Comparison of ENCODE assay signal across 17 cellular contexts in genomic region chr17:47986520-47986919, GRCh38. TPM values are rescaled to one million over a fixed set of nuclear protein-coding genes. Genes with fewer than 3 reads are reported as not detected.
DNase-seq lines count a peak whose midpoint lies in the region; ATAC-seq and TF ChIP-seq lines count a peak whose summit lies in the region.
"Had no signal": no experiment of that assay in that cellular context is flagged by ENCODE, and none has a peak within 500 bp of the region (broad histone marks: within the 10 kb centered on the region; RNA-seq: fewer than 3 reads in every experiment).

No MANE protein-coding gene starts in this region.

- no peaks in the 10 kb centered on the region for H3K79me1 ChIP-seq in mesenchymal stem cell (replicated peaks; ENCODE audit: low read length, poor library complexity, severe bottlenecking)

- no peak overlapping the region for H2BK120ac ChIP-seq in mesenchymal stem cell (ENCODE audit: low read depth, low read length)

- peak overlapping the region; percentile 58 for H2AK5ac ChIP-seq in mesenchymal stem cell (ENCODE audit: low read length, severe bottlenecking)

- peak overlapping the region; percentile 91 for H3K27ac ChIP-seq in C4-2B
- 0 out of 2 replicates have a peak overlapping the region, but pooled peaks have one; percentile 35 for H3K27ac ChIP-seq in Panc1 (ENCODE audit: low read length)
- no peak overlapping the region for H3K27ac ChIP-seq in mesenchymal stem cell (ENCODE audit: low read length, poor library complexity, severe bottlenecking)
- peak overlapping the region; percentile 78 for H3K27ac ChIP-seq in parathyroid adenoma
- H3K27ac ChIP-seq: BLaER1 treated with 17β-estradiol and CSF1 and Interleukin-3, amounts not matched to agents 10 nM and 100 nM; KMS-11 had no signal

- CTCF ChIA-PET in Panc1 (lab: Charles Lee) = interaction anchor here (1.1 kb wide), 1 partner anchor 32 kb away, joined by 4 read pairs; no protein-coding TSS in a partner anchor

- H3K23ac ChIP-seq in mesenchymal stem cell (ENCODE audit: low read length in 2 of 2) = peak overlapping the region in 1 of 2 experiments; percentile 19

- H4K8ac ChIP-seq in mesenchymal stem cell (ENCODE audit: low read length) = no peak overlapping the region

- intact Hi-C loops in Panc1 (cut with micrococcal nuclease; ENCODE audit: unreplicated experiment) = no loop called here
- intact Hi-C loops in lower leg skin (cut with DNase I; ENCODE audit: low total_unique reads) = no loop called here

- DNase-seq in Panc1 (ENCODE audit: low read depth, low spot score) = no peak
- no peak for DNase-seq in mesenchymal stem cell
- no peak for DNase-seq in dedifferentiated amniotic fluid mesenchymal stem cell (ENCODE audit: extremely low spot score)
- DNase-seq in lower leg skin (ENCODE audit: low spot score in 2 of 2) = no peak
- DNase-seq: HFFc6, MV-4-11, NCI-H187, NCI-H2107, NCI-H510A treated with DMSO at 0.1 percent for 48 hours had no signal

- H2BK12ac ChIP-seq in mesenchymal stem cell (ENCODE audit: low read length in 2 of 2) = no peak overlapping the region

- no peak overlapping the region for H3K9ac ChIP-seq in mesenchymal stem cell (ENCODE audit: low read length)
- no peak overlapping the region for H3K9ac ChIP-seq in parathyroid adenoma
- H3K9ac ChIP-seq: KMS-11 had no signal

- no peak for TF ChIP-seq POLR2A in lower leg skin (IDR thresholded peaks at IDR 0.05)

- WGBS in mesenchymal stem cell = 92% methylated on average over 3 of the region's 5 CpGs
- WGBS in lower leg skin, 2 donors = 67 to 84% methylated on average over 5 of the region's 5 CpGs

- BruUV-seq in Panc1 (replicated peaks; lab: Mats Ljungman, UMichigan) = no TSS peak

- no peaks in the 10 kb centered on the region for H3K9me3 ChIP-seq in Panc1 (ENCODE audit: control insufficient read depth, insufficient read depth, low read depth, low read length)
- no peaks in the 10 kb centered on the region for H3K9me3 ChIP-seq in mesenchymal stem cell (ENCODE audit: control insufficient read depth, low read length)
- H3K9me3 ChIP-seq in parathyroid adenoma (ENCODE audit: control insufficient read depth, low read length) = no peaks in the 10 kb centered on the region
- H3K9me3 ChIP-seq: BLaER1 treated with 17β-estradiol and CSF1 and Interleukin-3, amounts not matched to agents 10 nM and 100 nM had no signal

- no peak overlapping the region for H3K18ac ChIP-seq in mesenchymal stem cell (ENCODE audit: low read depth in 1 of 2, low read length in 2 of 2)

- POLR2A ChIA-PET in Panc1 (lab: Charles Lee) = no interaction called here

- no peak overlapping the region for H3K14ac ChIP-seq in mesenchymal stem cell (ENCODE audit: low read length in 2 of 2)

- H3K4ac ChIP-seq in mesenchymal stem cell (ENCODE audit: low read depth in 1 of 2, low read length in 2 of 2) = no peak overlapping the region

- H3K36me3 ChIP-seq in Panc1 (ENCODE audit: control insufficient read depth, insufficient read depth, low read length) = no peaks in the 10 kb centered on the region; the same call in 1 of the 2 replicates
- H3K36me3 ChIP-seq in mesenchymal stem cell (ENCODE audit: control insufficient read depth in 1 of 2, insufficient read depth in 2 of 2, low read depth in 1 of 2, low read length in 2 of 2) = peaks cover 20 to 25% of the 10 kb centered on the region in 2 experiments
- no peaks in the 10 kb centered on the region for H3K36me3 ChIP-seq in parathyroid adenoma (ENCODE audit: control insufficient read depth, insufficient read depth, low read length)

- H3K4me3 ChIP-seq in Panc1 (ENCODE audit: low read depth in 2 of 2, low read length in 2 of 2) (no peak overlapping the region), mesenchymal stem cell (ENCODE audit: insufficient read depth in 1 of 2, low read depth in 1 of 2, low read length in 2 of 2) (no peak overlapping the region), parathyroid adenoma (ENCODE audit: low read depth, low read length) (no peak overlapping the region), lower leg skin (ENCODE audit: low read depth, poor library complexity, severe bottlenecking) (no peak overlapping the region)
- H3K4me3 ChIP-seq: BLaER1 treated with 17β-estradiol and CSF1 and Interleukin-3, amounts not matched to agents 10 nM and 100 nM had no signal

- H3K4me1 ChIP-seq in Panc1 (ENCODE audit: control insufficient read depth, insufficient read depth, low read length) = peaks cover 12% of the 10 kb centered on the region
- H3K4me1 ChIP-seq in mesenchymal stem cell (ENCODE audit: control insufficient read depth, insufficient read depth, low read depth, low read length) = peaks cover 18% of the 10 kb centered on the region
- peaks cover 21% of the 10 kb centered on the region for H3K4me1 ChIP-seq in parathyroid adenoma

- H2BK5ac ChIP-seq in mesenchymal stem cell (ENCODE audit: low read depth, low read length, poor library complexity, severe bottlenecking) = no peak overlapping the region

- H3K4me2 ChIP-seq in mesenchymal stem cell (ENCODE audit: low read length, poor library complexity, severe bottlenecking) = no peak overlapping the region
- H3K4me2 ChIP-seq in parathyroid adenoma (ENCODE audit: low read length) = no peak overlapping the region
- H3K4me2 ChIP-seq: BLaER1 treated with 17β-estradiol and CSF1 and Interleukin-3, amounts not matched to agents 10 nM and 100 nM; KMS-11 had no signal

- in situ Hi-C loops in Panc1 (cut with HindIII; ENCODE audit: low pct_unique_long_range_greater_than_20kb, low sequenced_read_pairs) = no loop called here

- H4K91ac ChIP-seq in mesenchymal stem cell (ENCODE audit: low read length) = no peak overlapping the region

- H2BK15ac ChIP-seq in mesenchymal stem cell (ENCODE audit: low read depth, poor library complexity, severe bottlenecking) = no peak overlapping the region

- no peak for TF ChIP-seq CTCF in C4-2B (conservative IDR thresholded peaks at IDR 0.05)
- no peak for TF ChIP-seq CTCF in Panc1 (IDR thresholded peaks at IDR 0.05)
- no peak for TF ChIP-seq CTCF in parathyroid adenoma (IDR thresholded peaks at IDR 0.05)
- no peak for TF ChIP-seq CTCF in lower leg skin (IDR thresholded peaks at IDR 0.05)

- ATAC-seq in Panc1 (no peak), HG03432 (IDR thresholded peaks at IDR 0.05; ENCODE audit: unreplicated experiment) (no peak), HG02678 (IDR thresholded peaks at IDR 0.05; ENCODE audit: unreplicated experiment) (no peak)

- no peaks in the 10 kb centered on the region for H3K27me3 ChIP-seq in Panc1 (ENCODE audit: control insufficient read depth, insufficient read depth, low read length)
- no peaks in the 10 kb centered on the region for H3K27me3 ChIP-seq in mesenchymal stem cell (ENCODE audit: control insufficient read depth in 1 of 2, insufficient read depth in 1 of 2, low read length in 2 of 2)
- H3K27me3 ChIP-seq in parathyroid adenoma (ENCODE audit: control insufficient read depth, insufficient read depth, low read length) = no peaks in the 10 kb centered on the region
- H3K27me3 ChIP-seq: BLaER1 treated with 17β-estradiol and CSF1 and Interleukin-3, amounts not matched to agents 10 nM and 100 nM had no signal

- H2AFZ ChIP-seq in mesenchymal stem cell (ENCODE audit: low read depth, low read length) (no peak overlapping the region), parathyroid adenoma (peak overlapping the region; percentile 87)

- no peaks in the 10 kb centered on the region for H3K79me2 ChIP-seq in parathyroid adenoma

RNA-seq across cellular contexts. Expression of gene CDK5RAP3, which starts 15.6 kb away (rescaled TPM):
- total RNA-seq in Panc1 (2021; ENCODE audit: unreplicated experiment) = 193 TPM
- 137 TPM for polyA plus RNA-seq in Panc1 (2012; ENCODE audit: insufficient read length)
- polyA plus RNA-seq in mesenchymal stem cell (2013, experiment 1 of 2) = 75.6 TPM
- 69.9 TPM for polyA plus RNA-seq in mesenchymal stem cell (2013, experiment 2 of 2)
- total RNA-seq in lower leg skin = 100 to 1,000 TPM in 3 of 4 donors, 10 to 100 TPM in 1; 95.8 to 115 (median 107) TPM

RNA-seq across cellular contexts. Expression of gene PRR15L, which starts 28.8 kb away (rescaled TPM):
- 0.18 TPM for total RNA-seq in Panc1 (2021; ENCODE audit: unreplicated experiment)
- polyA plus RNA-seq in Panc1 (2012; ENCODE audit: insufficient read length) = not detected
- polyA plus RNA-seq in mesenchymal stem cell (2013, experiment 1 of 2) = not detected
- not detected for polyA plus RNA-seq in mesenchymal stem cell (2013, experiment 2 of 2)
- 10 to 100 TPM in 3 of 4 donors, 1 to 10 TPM in 1; 9.9 to 45.1 (median 24.3) TPM for total RNA-seq in lower leg skin
- total RNA-seq: G401, HFFc6, SK-MEL-5 had no signal

RNA-seq across cellular contexts. Expression of gene PNPO, which starts 45.1 kb away (rescaled TPM):
- total RNA-seq in Panc1 (2021; ENCODE audit: unreplicated experiment) = 20.1 TPM
- polyA plus RNA-seq in Panc1 (2012; ENCODE audit: insufficient read length) = 19.3 TPM
- 6.1 TPM for polyA plus RNA-seq in mesenchymal stem cell (2013, experiment 1 of 2)
- 5.4 TPM for polyA plus RNA-seq in mesenchymal stem cell (2013, experiment 2 of 2)
- 10 to 100 TPM; 20.2 to 36.8 (median 30.3) TPM for total RNA-seq in lower leg skin

RNA-seq across cellular contexts. Expression of gene COPZ2, which starts 51.1 kb away (rescaled TPM):
- total RNA-seq in Panc1 (2021; ENCODE audit: unreplicated experiment) (5.4 TPM), lower leg skin (10 to 100 TPM in 3 of 4 donors, 1 to 10 TPM in 1; 9.1 to 16.9 (median 12.9) TPM)
- polyA plus RNA-seq in Panc1 (2012; ENCODE audit: insufficient read length) = 5.3 TPM
- polyA plus RNA-seq in mesenchymal stem cell (2013, experiment 1 of 2) = 148 TPM
- 153 TPM for polyA plus RNA-seq in mesenchymal stem cell (2013, experiment 2 of 2)
- total RNA-seq: G401 had no signal
